17 cellular contexts compared by ENCODE assay signal in genomic region chr11:94814238-94814976, GRCh38. TPM values are rescaled to one million over a fixed set of nuclear protein-coding genes. Genes with fewer than 3 reads are reported as not detected.
DNase-seq lines count a peak whose midpoint lies in the region; ATAC-seq and TF ChIP-seq lines count a peak whose summit lies in the region.
"Had no signal": no experiment of that assay in that cellular context is flagged by ENCODE, and none has a peak within 500 bp of the region (broad histone marks: within the 10 kb centered on the region; RNA-seq: fewer than 3 reads in every experiment).

No MANE protein-coding gene starts in this region.

- WGBS in body of pancreas, 2 donors: 77 to 80% methylated on average over 7 of the region's 7 CpGs
- WGBS in transverse colon (ENCODE audit: low coverage in 1 of 2), 2 donors: 63 to 68% methylated on average over 7 of the region's 7 CpGs

- H3K4me1 ChIP-seq in body of pancreas (no peaks in the 10 kb centered on the region), muscle layer of colon (ENCODE audit: insufficient read depth, low read length) (peaks cover 45% of the 10 kb centered on the region), transverse colon (peaks cover 0 to 10% (median 2%) of the 10 kb centered on the region in 4 donors)

- H3K9me3 Mint-ChIP-seq in immature natural killer cell: no peaks in the 10 kb centered on the region

- peaks cover 0 to 16% (median 10%) of the 10 kb centered on the region in 3 donors for H3K36me3 Mint-ChIP-seq in immature natural killer cell
- H3K36me3 Mint-ChIP-seq: CD8-positive, alpha-beta memory T cell; stimulated activated naive B cell treated with anti-CD40 and anti-IgM and Interleukin-4, amounts not matched to agents 10 μg/mL and 1 μg/mL and 100 μg/mL, for 72 hours had no signal

- no peak for TF ChIP-seq EP300 in transverse colon (IDR thresholded peaks at IDR 0.05; ENCODE audit: low read depth)

- H3K27ac ChIP-seq in body of pancreas (peak overlapping the region in 1 of 4 donors; percentile 4), muscle layer of colon (ENCODE audit: low read depth, low read length) (peak overlapping the region; percentile 76), transverse colon (peak overlapping the region; percentile 47 to 67 (median 51))
- H3K27ac ChIP-seq: tibial nerve, WERI-Rb-1 had no signal

- in situ Hi-C loops in transverse colon (cut with MboI; ENCODE audit: low pct_ligation_motif_present in 1 of 4, low pct_unique_long_range_greater_than_20kb in 1 of 4, low sequenced_read_pairs in 3 of 4): no loop called here

- peak; percentile 35 for ATAC-seq in body of pancreas
- ATAC-seq: sciatic nerve; stimulated activated naive B cell treated with anti-CD40 and anti-IgM and Interleukin-4, amounts not matched to agents 10 μg/mL and 1 μg/mL and 100 μg/mL, for 72 hours had no signal

- H3K27me3 ChIP-seq in body of pancreas (no peaks in the 10 kb centered on the region), muscle layer of colon (ENCODE audit: control insufficient read depth in 1 of 2, insufficient read depth in 2 of 2, low read length in 2 of 2) (no peaks in the 10 kb centered on the region), transverse colon (no peaks in the 10 kb centered on the region)
- H3K27me3 ChIP-seq: tibial nerve had no signal

- H3K9me3 ChIP-seq in body of pancreas (no peaks in the 10 kb centered on the region), muscle layer of colon (ENCODE audit: low read length) (no peaks in the 10 kb centered on the region), transverse colon (peaks cover 0 to 9% of the 10 kb centered on the region in 2 donors)
- H3K9me3 ChIP-seq: tibial nerve had no signal

- H3K36me3 ChIP-seq in body of pancreas (replicated peaks in 1 of 2; ENCODE audit: insufficient read depth in 1 of 2, low read depth in 2 of 2) (no peaks in the 10 kb centered on the region), muscle layer of colon (ENCODE audit: insufficient read depth, low read length) (peaks cover 10% of the 10 kb centered on the region), transverse colon (no peaks in the 10 kb centered on the region)

- DNase-seq in body of pancreas (no peak), fibroblast of villous mesenchyme (ENCODE audit: low read depth) (peak; percentile 53), transverse colon (no peak), DMS 273 treated with DMSO at 0.1 percent for 48 hours (lab: John Stamatoyannopoulos, UW) (no peak), immature natural killer cell (no peak)
- DNase-seq in activated effector memory CD4-positive, alpha-beta T cell treated with anti-CD3 and anti-CD28 coated beads, Interleukin-2, amount 50 U/mL, for 16 hours: no peak
- DNase-seq: CD8-positive, alpha-beta memory T cell; KBM-7; NCI-H1930; NCI-H345; NCI-H82; stimulated activated naive B cell treated with anti-CD40 and anti-IgM and Interleukin-4, amounts not matched to agents 10 μg/mL and 1 μg/mL and 100 μg/mL, for 72 hours; T-helper 2 cell; WERI-Rb-1 had no signal

- TF ChIP-seq CTCF in body of pancreas (IDR thresholded peaks at IDR 0.05) (no peak), fibroblast of villous mesenchyme (IDR thresholded peaks at IDR 0.05; ENCODE audit: insufficient read depth, low read depth, low read length) (no peak), transverse colon (IDR thresholded peaks at IDR 0.05) (no peak)

- H3K4me1 Mint-ChIP-seq in immature natural killer cell: no peaks in the 10 kb centered on the region
- H3K4me1 Mint-ChIP-seq: CD8-positive, alpha-beta memory T cell had no signal

- peaks cover 0 to 2% (median 0%) of the 10 kb centered on the region in 3 donors for H3K27me3 Mint-ChIP-seq in immature natural killer cell (ENCODE audit: low read depth in 3 of 3)
- H3K27me3 Mint-ChIP-seq: stimulated activated naive B cell treated with anti-CD40 and anti-IgM and Interleukin-4, amounts not matched to agents 10 μg/mL and 1 μg/mL and 100 μg/mL, for 72 hours had no signal

- H3K4me3 ChIP-seq in body of pancreas (no peak overlapping the region), fibroblast of villous mesenchyme (ENCODE audit: low read depth, low read length) (no peak overlapping the region), muscle layer of colon (ENCODE audit: low read depth in 1 of 2, low read length in 2 of 2) (no peak overlapping the region), transverse colon (no peak overlapping the region)
- H3K4me3 ChIP-seq: tibial nerve had no signal

- H3K9ac ChIP-seq in muscle layer of colon (ENCODE audit: low read length): no peak overlapping the region

- H3K27ac Mint-ChIP-seq in immature natural killer cell: no peak overlapping the region
- H3K27ac Mint-ChIP-seq: CD8-positive, alpha-beta memory T cell; stimulated activated naive B cell treated with anti-CD40 and anti-IgM and Interleukin-4, amounts not matched to agents 10 μg/mL and 1 μg/mL and 100 μg/mL, for 72 hours had no signal

- intact Hi-C loops in body of pancreas (cut with DNase I) (no loop called here), transverse colon (cut with DNase I; ENCODE audit: low total_unique reads) (no loop called here)

- TF ChIP-seq POLR2A in body of pancreas (IDR thresholded peaks at IDR 0.05) (no peak), transverse colon (IDR thresholded peaks at IDR 0.05) (no peak)

- no peak overlapping the region for H3K4me3 Mint-ChIP-seq in immature natural killer cell
- H3K4me3 Mint-ChIP-seq: CD8-positive, alpha-beta memory T cell; stimulated activated naive B cell treated with anti-CD40 and anti-IgM and Interleukin-4, amounts not matched to agents 10 μg/mL and 1 μg/mL and 100 μg/mL, for 72 hours had no signal

RNA-seq across cellular contexts. Expression of gene AMOTL1, which starts 46.3 kb away (rescaled TPM):
- total RNA-seq in body of pancreas (10 to 100 TPM; 20.4 to 21.5 TPM), fibroblast of villous mesenchyme (25.9 and 27.7 TPM in 2 replicates), transverse colon (10 to 100 TPM; 14.3 to 23.9 (median 16.8) TPM)
- 1 to 10 TPM in 1 of 3 donors, under 1 TPM in 1, not detected in 1; 0.14 to 1.7 TPM for polyA plus RNA-seq in immature natural killer cell
